In the genomic region with DNA sequence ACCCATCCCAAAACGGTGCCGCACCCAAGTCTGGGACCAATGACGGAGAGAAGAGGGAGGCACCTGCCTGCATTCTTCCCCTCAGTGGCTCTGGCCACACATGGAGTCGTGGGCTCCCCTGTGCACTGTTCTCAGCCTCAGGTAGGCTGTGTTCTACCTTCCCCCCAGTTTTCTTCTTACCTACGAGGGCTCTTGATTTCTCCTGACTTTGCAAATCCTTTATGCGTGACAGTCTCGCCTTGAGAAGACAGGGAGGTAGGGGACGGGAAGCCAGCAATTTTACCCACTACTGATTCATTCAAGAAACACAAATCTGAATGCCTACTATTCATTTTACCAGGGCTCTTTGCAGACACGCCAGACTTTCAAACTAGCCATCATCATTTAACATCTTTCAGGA, we compare ENCODE assay signal across 26 cellular contexts.
"Had no signal": no experiment of that assay in that cellular context is flagged by ENCODE, and none has a peak within 500 bp of the region (broad histone marks: within the 10 kb centered on the region; RNA-seq: fewer than 3 reads in every experiment).

No MANE protein-coding gene starts in this region.

- H3K27ac Mint-ChIP-seq: T-cell had no signal

- H3K36me3 ChIP-seq: MG63 had no signal

- FAIRE-seq: HepG2 had no signal

- H3K27ac ChIP-seq: RWPE1 had no signal

- DNase-seq: IMR-90, Karpas-422, KG1, MG63, NCI-H1092, NCI-H1105 treated with DMSO at 0.1 percent for 48 hours, NCI-H1417 treated with DMSO at 0.1 percent for 48 hours, NCI-H146, NCI-H1694 treated with DMSO at 0.1 percent for 48 hours, NCI-H2029, NCI-H2081 treated with DMSO at 0.1 percent for 48 hours, NCI-H2171, NCI-H226, NCI-H446, NCI-H510A, NCI-H524 treated with DMSO at 0.1 percent for 48 hours, NCI-H69, NCI-H774, PC-3, SHP77, SK-N-SH, SW 1271, T-cell had no signal

- H3K27me3 ChIP-seq: MG63 had no signal

- H3K9ac ChIP-seq: SK-N-SH had no signal

- H3K4me1 Mint-ChIP-seq: T-cell had no signal

- H3K9me2 ChIP-seq: SK-N-SH had no signal

- H3K36me3 Mint-ChIP-seq: T-cell had no signal

- H3K4me3 ChIP-seq: MG63 had no signal

- H3K9me3 ChIP-seq: MG63, SK-N-SH had no signal

- H3K4me3 Mint-ChIP-seq: T-cell had no signal

- H3K9me3 Mint-ChIP-seq: T-cell had no signal

- ATAC-seq: HepG2, Panc1, PC-3, T-cell had no signal

- H3K4me2 ChIP-seq: SK-N-SH had no signal
